In genomic region chr1:148951336-148952227, GRCh38 we compare ENCODE assay signal across 8 cellular contexts.
A peak's percentile ranks its signal among the peaks of the same experiment; 100 is the strongest.
DNase-seq lines count a peak whose midpoint lies in the region; ATAC-seq and TF ChIP-seq lines count a peak whose summit lies in the region.
"Not testable (repeated sequence)": the region's sequence is repeated elsewhere in the genome, so short reads cannot be mapped to it uniquely, and the experiment has no call there.

No MANE protein-coding gene starts in this region.

- not testable (repeated sequence) for H3K36me3 Mint-ChIP-seq in activated naive CD8-positive, alpha-beta T cell

- peak overlapping the region; percentile 86 for H3K27ac Mint-ChIP-seq in activated naive CD8-positive, alpha-beta T cell

- H3K9me3 Mint-ChIP-seq in activated naive CD8-positive, alpha-beta T cell (ENCODE audit: low read depth): not testable (repeated sequence)

- H3K27me3 ChIP-seq in SU-DHL-6 (ENCODE audit: low read length); cardiac muscle cell; osteoblast (ENCODE audit: insufficient read depth, low read length); subcutaneous abdominal adipose tissue (ENCODE audit: control insufficient read depth in 5 of 5, insufficient read depth in 4 of 5, low read length in 5 of 5): not testable (repeated sequence)

- H3K36me3 ChIP-seq in SU-DHL-6 (ENCODE audit: low read length); cardiac muscle cell; osteoblast (ENCODE audit: insufficient read depth, low read length); subcutaneous abdominal adipose tissue (ENCODE audit: control insufficient read depth in 5 of 5, insufficient read depth in 5 of 5, low read length in 5 of 5): not testable (repeated sequence)

- peak overlapping the region; percentile 61 for H2AFZ ChIP-seq in SU-DHL-6 (ENCODE audit: low read depth, low read length, severe bottlenecking)
- not testable (repeated sequence) for H2AFZ ChIP-seq in osteoblast (ENCODE audit: low read length)

- H3K4me2 ChIP-seq in SU-DHL-6 (ENCODE audit: low read depth, low read length, poor library complexity, severe bottlenecking): peak overlapping the region; percentile 44
- H3K4me2 ChIP-seq in osteoblast (ENCODE audit: insufficient read depth, low read length): peak overlapping the region; percentile 80

- H3K9me2 ChIP-seq in SU-DHL-6 (replicated peaks; ENCODE audit: insufficient read depth, low read length): not testable (repeated sequence)

- H3K9ac ChIP-seq in SU-DHL-6 (ENCODE audit: low read length): peak overlapping the region; percentile 46
- H3K9ac ChIP-seq in subcutaneous abdominal adipose tissue (ENCODE audit: low read length in 5 of 5): not testable (repeated sequence)

- H3K27ac ChIP-seq in SU-DHL-6 (ENCODE audit: low read depth, low read length): not testable (repeated sequence)
- H3K27ac ChIP-seq in cardiac muscle cell (peak overlapping the region; percentile 65), osteoblast (ENCODE audit: low read depth, low read length) (peak overlapping the region; percentile 73), subcutaneous abdominal adipose tissue (ENCODE audit: low read depth, low read length) (peak overlapping the region; percentile 57)

- H3K9me3 ChIP-seq in SU-DHL-6 (ENCODE audit: insufficient read depth, low read length); cardiac muscle cell (ENCODE audit: low read depth); osteoblast (ENCODE audit: low read depth, low read length); subcutaneous abdominal adipose tissue (ENCODE audit: control insufficient read depth in 5 of 5, low read length in 5 of 5): not testable (repeated sequence)

- DNase-seq in GM04503 (ENCODE audit: low read depth) (peak; percentile 37), NCI-H1105 (lab: John Stamatoyannopoulos, UW) (peak; percentile 63), cardiac muscle cell (ENCODE audit: low read depth in 1 of 2, low spot score in 1 of 2) (peak; percentile 55 to 82)
- DNase-seq in osteoblast (ENCODE audit: insufficient read length, low spot score, missing footprints): not testable (repeated sequence)

- peaks cover 16% of the 10 kb centered on the region for H3K4me1 Mint-ChIP-seq in activated naive CD8-positive, alpha-beta T cell (ENCODE audit: low read depth)

- TF ChIP-seq CTCF in SU-DHL-6 (IDR thresholded peaks at IDR 0.05; ENCODE audit: insufficient read depth, low read length, poor library complexity, severe bottlenecking); cardiac muscle cell (IDR thresholded peaks at IDR 0.05; ENCODE audit: low read depth, low read length); osteoblast (IDR thresholded peaks at IDR 0.05; ENCODE audit: extremely low read depth, low read depth, low read length): not testable (repeated sequence)

- peak overlapping the region; percentile 90 for H3K4me3 Mint-ChIP-seq in activated naive CD8-positive, alpha-beta T cell

- ATAC-seq in HG02759 (IDR thresholded peaks at IDR 0.05; ENCODE audit: unreplicated experiment): peak; percentile 65

- H3K4me1 ChIP-seq in cardiac muscle cell (ENCODE audit: low read depth); osteoblast (ENCODE audit: insufficient read depth, low read length); subcutaneous abdominal adipose tissue (ENCODE audit: control insufficient read depth in 5 of 5, insufficient read depth in 5 of 5, low read length in 5 of 5): not testable (repeated sequence)

- H3K27me3 Mint-ChIP-seq in activated naive CD8-positive, alpha-beta T cell: not testable (repeated sequence)

- H3K79me2 ChIP-seq in SU-DHL-6 (ENCODE audit: insufficient read depth, low read length): not testable (repeated sequence)
- H3K79me2 ChIP-seq in osteoblast (ENCODE audit: insufficient read depth, low read length): peaks cover 20% of the 10 kb centered on the region

- H3K4me3 ChIP-seq in SU-DHL-6 (ENCODE audit: insufficient read depth, low read length, poor library complexity, severe bottlenecking) (peak overlapping the region; percentile 43), cardiac muscle cell (peak overlapping the region; percentile 36), osteoblast (ENCODE audit: insufficient read depth, low read length) (peak overlapping the region; percentile 70), subcutaneous abdominal adipose tissue (ENCODE audit: low read depth in 1 of 5, low read length in 5 of 5) (peak overlapping the region; percentile 56 to 68 (median 65))

- not testable (repeated sequence) for H4K20me1 ChIP-seq in SU-DHL-6 (ENCODE audit: low read depth, low read length); osteoblast (ENCODE audit: insufficient read depth, low read length)

- not testable (repeated sequence) for H3F3A ChIP-seq in SU-DHL-6 (ENCODE audit: insufficient read depth)
